8 cellular contexts compared by ENCODE assay signal in the genomic region with DNA sequence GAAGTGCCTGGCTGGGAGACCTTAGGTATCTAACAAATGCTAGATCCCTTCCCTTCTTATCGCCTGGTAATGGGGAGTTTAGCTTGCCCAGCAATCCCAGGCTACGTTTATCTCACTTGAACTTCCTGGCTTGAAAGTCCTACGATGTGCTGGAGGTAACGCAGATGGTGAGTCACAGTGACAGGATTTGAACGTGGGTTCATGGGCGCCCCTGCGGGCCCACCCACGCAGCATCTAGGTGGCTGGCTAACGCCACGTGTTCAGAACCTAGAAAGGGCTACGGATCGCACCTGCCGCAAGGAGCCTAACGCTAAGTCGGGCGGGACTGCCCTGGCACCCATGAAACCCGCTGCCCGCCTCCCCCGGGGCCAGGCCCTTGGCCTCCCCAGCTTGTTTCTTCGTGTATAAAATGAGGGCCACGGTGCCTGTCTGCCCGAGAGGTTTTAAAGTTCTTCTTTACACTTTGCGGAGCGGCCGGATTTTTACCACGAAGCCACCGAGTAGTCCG. TPM values are rescaled to one million over a fixed set of nuclear protein-coding genes. Genes with fewer than 3 reads are reported as not detected.
A peak's percentile ranks its signal among the peaks of the same experiment; 100 is the strongest.
DNase-seq lines count a peak whose midpoint lies in the region; ATAC-seq, FAIRE-seq and TF ChIP-seq lines count a peak whose summit lies in the region.

No MANE protein-coding gene starts in this region.

- FAIRE-seq in A549 (lab: Jason Lieb, UNC): peak; percentile 39

- CTCF ChIA-PET in A549 (lab: Yijun Ruan, JAX): interaction anchor here (0.7 to 8.7 kb wide), 20 partner anchors 10 to 591 kb away, joined by 3 to 161 read pairs (median 8); partner anchors contain the start of gene FBXL22

- no peaks in the 10 kb centered on the region for H3K9me3 ChIP-seq in A549
- H3K9me3 ChIP-seq in right atrium auricular region: no peaks in the 10 kb centered on the region
- H3K9me3 ChIP-seq in sigmoid colon: no peaks in the 10 kb centered on the region

- WGBS in A549 (ENCODE audit: missing lambda C conversion rate): 2% methylated on average over 25 of the region's 28 CpGs
- WGBS in sigmoid colon, 2 donors: 0 to 1% methylated on average over 28 of the region's 28 CpGs

- in situ Hi-C loops in SK-MEL-5 (cut with HindIII; ENCODE audit: low pct_unique_long_range_greater_than_20kb, low sequenced_read_pairs): no loop called here

- ATAC-seq in A549 (peak; percentile 32 to 55), GM18909 (IDR thresholded peaks at IDR 0.05; ENCODE audit: poor library complexity, unreplicated experiment) (peak; percentile 24), HG03175 (IDR thresholded peaks at IDR 0.05; ENCODE audit: unreplicated experiment) (peak; percentile 24)

- H3K27me3 Mint-ChIP-seq in activated naive CD8-positive, alpha-beta T cell: no peaks in the 10 kb centered on the region

- H3K4me3 Mint-ChIP-seq in activated naive CD8-positive, alpha-beta T cell: peak overlapping the region; percentile 88

- H3K27ac ChIP-seq in A549 (peak overlapping the region; percentile 99), right atrium auricular region (peak overlapping the region; percentile 95 to 98), sigmoid colon (peak overlapping the region; percentile 94 to 99 (median 98))

- H3K27me3 ChIP-seq in right atrium auricular region: no peaks in the 10 kb centered on the region
- H3K27me3 ChIP-seq in sigmoid colon: no peaks in the 10 kb centered on the region

- no peaks in the 10 kb centered on the region for H3K36me3 ChIP-seq in right atrium auricular region
- no peaks in the 10 kb centered on the region for H3K36me3 ChIP-seq in sigmoid colon

- no peaks in the 10 kb centered on the region for H3K36me3 Mint-ChIP-seq in activated naive CD8-positive, alpha-beta T cell

- H3K4me1 Mint-ChIP-seq in activated naive CD8-positive, alpha-beta T cell (ENCODE audit: low read depth): peaks cover 79% of the 10 kb centered on the region

- H3K4me3 ChIP-seq in A549: peak overlapping the region; percentile 77
- peak overlapping the region; percentile 65 to 84 for H3K4me3 ChIP-seq in right atrium auricular region
- peak overlapping the region; percentile 75 to 87 (median 80) for H3K4me3 ChIP-seq in sigmoid colon

- no peak for TF ChIP-seq RAD21 in A549 (conservative IDR thresholded peaks at IDR 0.05 in 1 of 2, IDR thresholded peaks at IDR 0.05 in 1 of 2)

- peak; percentile 39 for TF ChIP-seq POLR2A in A549 (IDR thresholded peaks at IDR 0.05; ENCODE audit: low read length)
- peak in 1 of 2 donors; percentile 82 for TF ChIP-seq POLR2A in sigmoid colon (IDR thresholded peaks at IDR 0.05)

- H3K9me3 Mint-ChIP-seq in activated naive CD8-positive, alpha-beta T cell (ENCODE audit: low read depth): peaks cover 4% of the 10 kb centered on the region

- H3K4me1 ChIP-seq in A549 (peaks cover 64% of the 10 kb centered on the region), right atrium auricular region (peaks cover 0 to 54% of the 10 kb centered on the region in 2 donors), sigmoid colon (peaks cover 5 to 65% (median 55%) of the 10 kb centered on the region in 4 donors)

- TF ChIP-seq CTCF in A549 (IDR thresholded peaks at IDR 0.05): no peak
- no peak for TF ChIP-seq CTCF in right atrium auricular region (IDR thresholded peaks at IDR 0.05)
- TF ChIP-seq CTCF in sigmoid colon (IDR thresholded peaks at IDR 0.05): peak in 1 of 4 experiments; percentile 23

- TF ChIP-seq EP300 in A549 (IDR thresholded peaks at IDR 0.05) (no peak), sigmoid colon (IDR thresholded peaks at IDR 0.05) (no peak)

- peak overlapping the region; percentile 99 for H3K27ac Mint-ChIP-seq in activated naive CD8-positive, alpha-beta T cell

- DNase-seq in A549 (ENCODE audit: low read depth in 1 of 2, low spot score in 1 of 2): peak; percentile 48 to 93
- peak; percentile 39 for DNase-seq in SK-MEL-5 (ENCODE audit: low read depth, low spot score)
- peak; percentile 86 for DNase-seq in right atrium auricular region (ENCODE audit: low spot score)
- DNase-seq in sigmoid colon: peak; percentile 86
- no peak for DNase-seq in T1000 (lab: John Stamatoyannopoulos, UW)

- H3K4me2 ChIP-seq in A549: peak overlapping the region; percentile 93

- intact Hi-C loops in sigmoid colon (cut with DNase I): loop anchor here (1.0 kb wide), 1 partner anchor 95 kb away; no protein-coding TSS in a partner anchor

- POLR2A ChIA-PET in A549 (lab: Yijun Ruan, JAX): interaction anchor here (0.7 to 6.2 kb wide), 19 partner anchors 8 to 590 kb away, joined by 3 to 49 read pairs (median 7); partner anchors contain the start of genes CIAO2A and RPS27L

TF ChIP-seq in A549, 52 proteins besides CTCF, POLR2A, EP300 and RAD21 (continues in another document):
- no peak for TF ChIP-seq CHD2 (IDR thresholded peaks at IDR 0.05; ENCODE audit: low read length, partially characterized antibody)
- TF ChIP-seq JUN (IDR thresholded peaks at IDR 0.05): no peak
- TF ChIP-seq ZC3H11A (IDR thresholded peaks at IDR 0.05): no peak
- no peak; the same call in 1 of the 2 replicates for TF ChIP-seq RARB (CRISPR knock-in tag; IDR thresholded peaks at IDR 0.05)
- TF ChIP-seq MYC (IDR thresholded peaks at IDR 0.05; ENCODE audit: borderline replicate concordance, low read length): peak; percentile 95
- TF ChIP-seq, protein P1, sequence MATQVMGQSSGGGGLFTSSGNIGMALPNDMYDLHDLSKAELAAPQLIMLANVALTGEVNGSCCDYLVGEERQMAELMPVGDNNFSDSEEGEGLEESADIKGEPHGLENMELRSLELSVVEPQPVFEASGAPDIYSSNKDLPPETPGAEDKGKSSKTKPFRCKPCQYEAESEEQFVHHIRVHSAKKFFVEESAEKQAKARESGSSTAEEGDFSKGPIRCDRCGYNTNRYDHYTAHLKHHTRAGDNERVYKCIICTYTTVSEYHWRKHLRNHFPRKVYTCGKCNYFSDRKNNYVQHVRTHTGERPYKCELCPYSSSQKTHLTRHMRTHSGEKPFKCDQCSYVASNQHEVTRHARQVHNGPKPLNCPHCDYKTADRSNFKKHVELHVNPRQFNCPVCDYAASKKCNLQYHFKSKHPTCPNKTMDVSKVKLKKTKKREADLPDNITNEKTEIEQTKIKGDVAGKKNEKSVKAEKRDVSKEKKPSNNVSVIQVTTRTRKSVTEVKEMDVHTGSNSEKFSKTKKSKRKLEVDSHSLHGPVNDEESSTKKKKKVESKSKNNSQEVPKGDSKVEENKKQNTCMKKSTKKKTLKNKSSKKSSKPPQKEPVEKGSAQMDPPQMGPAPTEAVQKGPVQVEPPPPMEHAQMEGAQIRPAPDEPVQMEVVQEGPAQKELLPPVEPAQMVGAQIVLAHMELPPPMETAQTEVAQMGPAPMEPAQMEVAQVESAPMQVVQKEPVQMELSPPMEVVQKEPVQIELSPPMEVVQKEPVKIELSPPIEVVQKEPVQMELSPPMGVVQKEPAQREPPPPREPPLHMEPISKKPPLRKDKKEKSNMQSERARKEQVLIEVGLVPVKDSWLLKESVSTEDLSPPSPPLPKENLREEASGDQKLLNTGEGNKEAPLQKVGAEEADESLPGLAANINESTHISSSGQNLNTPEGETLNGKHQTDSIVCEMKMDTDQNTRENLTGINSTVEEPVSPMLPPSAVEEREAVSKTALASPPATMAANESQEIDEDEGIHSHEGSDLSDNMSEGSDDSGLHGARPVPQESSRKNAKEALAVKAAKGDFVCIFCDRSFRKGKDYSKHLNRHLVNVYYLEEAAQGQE (IDR thresholded peaks at IDR 0.05): peak; percentile 47
- TF ChIP-seq, protein P2, sequence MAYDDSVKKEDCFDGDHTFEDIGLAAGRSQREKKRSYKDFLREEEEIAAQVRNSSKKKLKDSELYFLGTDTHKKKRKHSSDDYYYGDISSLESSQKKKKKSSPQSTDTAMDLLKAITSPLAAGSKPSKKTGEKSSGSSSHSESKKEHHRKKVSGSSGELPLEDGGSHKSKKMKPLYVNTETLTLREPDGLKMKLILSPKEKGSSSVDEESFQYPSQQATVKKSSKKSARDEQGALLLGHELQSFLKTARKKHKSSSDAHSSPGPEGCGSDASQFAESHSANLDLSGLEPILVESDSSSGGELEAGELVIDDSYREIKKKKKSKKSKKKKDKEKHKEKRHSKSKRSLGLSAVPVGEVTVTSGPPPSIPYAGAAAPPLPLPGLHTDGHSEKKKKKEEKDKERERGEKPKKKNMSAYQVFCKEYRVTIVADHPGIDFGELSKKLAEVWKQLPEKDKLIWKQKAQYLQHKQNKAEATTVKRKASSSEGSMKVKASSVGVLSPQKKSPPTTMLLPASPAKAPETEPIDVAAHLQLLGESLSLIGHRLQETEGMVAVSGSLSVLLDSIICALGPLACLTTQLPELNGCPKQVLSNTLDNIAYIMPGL (CRISPR knock-in tag; IDR thresholded peaks at IDR 0.05; ENCODE audit: borderline replicate concordance): peak; percentile 17; the same call in 1 of the 2 replicates
- no peak for TF ChIP-seq HES2 (IDR thresholded peaks at IDR 0.05)
- TF ChIP-seq MAX (IDR thresholded peaks at IDR 0.05): peak; percentile 84
- TF ChIP-seq JUNB (IDR thresholded peaks at IDR 0.05): no peak
- no peak; the same call in 1 of the 2 replicates for TF ChIP-seq NPAS2 (CRISPR knock-in tag; IDR thresholded peaks at IDR 0.05; ENCODE audit: borderline replicate concordance)
- 0 out of 2 replicates have a peak, but pooled peaks have one; percentile 53 for TF ChIP-seq RNF2 (IDR thresholded peaks at IDR 0.05; ENCODE audit: borderline replicate concordance, low read depth)
- TF ChIP-seq CBX8 (IDR thresholded peaks at IDR 0.05): no peak
- TF ChIP-seq HOXA7 (CRISPR knock-in tag; IDR thresholded peaks at IDR 0.05): peak; percentile 92
- TF ChIP-seq BHLHE40 (IDR thresholded peaks at IDR 0.05; ENCODE audit: low read depth, low read length): peak; percentile 8; the same call in 1 of the 2 replicates

RNA-seq across cellular contexts. Expression of gene USP3, which starts 0.6 kb away (rescaled TPM):
- 97.4 and 99.1 TPM in 2 replicates for polyA plus RNA-seq in A549 (2011; rRNA removed)
- polyA plus RNA-seq in A549 (2012; cell fraction: cytosol; rRNA removed): 32.8 and 35.7 TPM in 2 replicates
- 68.6 and 111 TPM in 2 replicates for polyA plus RNA-seq in A549 (2012; cell fraction: nucleus; rRNA removed)
- 41.8 to 43.2 TPM (median 42.8 TPM) in 3 replicates for polyA plus RNA-seq in A549 (2017; fragmentation: RNase III; extraction: RNeasy Plus Mini Kit Qiagen cat#74134 plus additional on column Dnase treatment)
- polyA minus RNA-seq in A549 (2011; rRNA and poly(A)+ RNA removed): 98.4 and 139 TPM in 2 replicates
- 23.0 and 24.2 TPM in 2 replicates for total RNA-seq in SK-MEL-5 (2014; rRNA removed; shearing (Covaris generic))
- polyA plus RNA-seq in SK-MEL-5 (2015; cell fraction: cytosol; rRNA removed): 16.8 and 24.0 TPM in 2 replicates
- 51.8 and 59.4 TPM in 2 replicates for polyA plus RNA-seq in SK-MEL-5 (2015; cell fraction: nucleus; rRNA removed)
- total RNA-seq in right atrium auricular region: 10 to 100 TPM; 12.3 to 18.5 TPM
- total RNA-seq in sigmoid colon: 10 to 100 TPM; 46.4 to 66.5 (median 64.8) TPM
- 10 to 100 TPM; 20.4 to 31.4 (median 26.4) TPM for polyA plus RNA-seq in sigmoid colon
